Comparison of ENCODE assay signal across 11 cellular contexts in the genomic region with DNA sequence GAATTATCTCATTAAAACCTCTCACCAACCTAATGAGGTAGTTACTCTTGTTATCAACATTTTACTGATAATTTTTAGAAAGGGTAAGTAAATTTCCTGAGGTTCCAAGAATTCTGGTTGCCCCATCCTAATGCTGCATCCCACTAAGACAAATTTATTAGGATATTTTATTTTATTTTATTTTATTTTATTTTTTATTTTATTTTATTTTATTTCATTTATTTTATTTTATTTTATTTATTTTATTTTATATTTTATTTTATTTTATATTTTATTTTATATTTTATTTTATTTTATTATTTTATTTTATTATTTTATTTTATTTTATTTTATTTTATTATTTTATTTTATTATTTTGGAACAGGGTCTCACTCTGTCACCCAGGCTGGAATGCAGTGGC. TPM values are rescaled to one million over a fixed set of nuclear protein-coding genes. Genes with fewer than 3 reads are reported as not detected.
"Had no signal": no experiment of that assay in that cellular context is flagged by ENCODE, and none has a peak within 500 bp of the region (broad histone marks: within the 10 kb centered on the region; RNA-seq: fewer than 3 reads in every experiment).

No MANE protein-coding gene starts in this region.

RNA-seq across cellular contexts. Expression of a gene that starts 46.9 kb away (rescaled TPM):
- total RNA-seq: activated CD4-positive, alpha-beta T cell treated with anti-CD3 and anti-CD28 coated beads for 36 hours; activated CD4-positive, alpha-beta T cell treated with anti-CD3 and anti-CD28 coated beads, Interleukin-2, amount 10 ng/mL, durations not matched to agents 7 days and 5 days; activated CD8-positive, alpha-beta memory T cell treated with anti-CD3 and anti-CD28 coated beads, Interleukin-2, amount 10 ng/mL, durations not matched to agents 7 days and 5 days; activated CD8-positive, alpha-beta T cell treated with anti-CD3 and anti-CD28 coated beads, Interleukin-2, amount 10 ng/mL, durations not matched to agents 7 days and 5 days; activated naive CD8-positive, alpha-beta T cell treated with anti-CD3 and anti-CD28 coated beads, Interleukin-2, amount 10 ng/mL, durations not matched to agents 7 days and 5 days; activated T-helper 2 cell treated with anti-CD3 and anti-CD28 coated beads, Interferon-gamma antibody, Interleukin-2, Interleukin-4, amounts not matched to agents 10 μg/mL and 5 μg/mL and 100 μg/mL, durations not matched to agents 14 hours and 24 hours and 36 hours; ascending aorta; bronchial epithelial cell; cardiac muscle cell; T-helper 1 cell treated with Interleukin-12 subunit alpha and Interleukin-12 subunit beta and Interleukin-4 antibody, amounts not matched to agents 30 ng/mL and 1 ng/mL, for 36 hours; T-helper 2 cell treated with Interferon-gamma antibody and Interleukin-4, amounts not matched to agents 100 ng/mL and 5 ng/mL, for 36 hours had no signal
- polyA plus RNA-seq: cardiac muscle cell had no signal
